Comparison of ENCODE assay signal across 2 cellular contexts in the genomic region with DNA sequence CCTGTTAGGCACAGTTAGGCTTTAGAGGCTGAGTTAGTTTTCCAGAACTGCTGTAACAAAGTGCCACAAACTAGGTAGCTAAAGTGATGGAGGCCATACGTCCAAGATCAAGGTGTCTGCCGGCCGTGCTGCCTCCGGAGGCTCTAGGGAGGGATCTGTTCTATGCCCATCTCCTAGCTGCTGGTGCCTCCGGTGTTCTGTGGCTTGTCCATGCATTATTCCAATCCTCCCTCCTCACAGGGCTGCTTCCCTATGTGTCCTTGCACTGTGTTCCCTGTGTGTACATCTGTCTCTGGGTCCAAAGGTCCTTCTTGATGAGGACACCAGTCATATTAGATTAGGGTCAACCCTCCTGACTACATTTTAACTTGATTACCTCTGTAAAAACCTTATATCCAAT. TPM values are rescaled to one million over a fixed set of nuclear protein-coding genes. Genes with fewer than 3 reads are reported as not detected.
"Had no signal": no experiment of that assay in that cellular context is flagged by ENCODE, and none has a peak within 500 bp of the region (broad histone marks: within the 10 kb centered on the region; RNA-seq: fewer than 3 reads in every experiment).

No MANE protein-coding gene starts in this region.

RNA-seq across cellular contexts. Expression of gene CNTNAP3B, which starts 54.4 kb away (rescaled TPM):
- total RNA-seq: naive thymus-derived CD8-positive, alpha-beta T cell; natural killer cell treated with Interleukin-12 subunit alpha and Interleukin-12 subunit beta and Interleukin-15 and Interleukin-18, amount 100 ng/mL, for 72 hours had no signal
- polyA plus RNA-seq: naive thymus-derived CD8-positive, alpha-beta T cell had no signal
